In the genomic region with DNA sequence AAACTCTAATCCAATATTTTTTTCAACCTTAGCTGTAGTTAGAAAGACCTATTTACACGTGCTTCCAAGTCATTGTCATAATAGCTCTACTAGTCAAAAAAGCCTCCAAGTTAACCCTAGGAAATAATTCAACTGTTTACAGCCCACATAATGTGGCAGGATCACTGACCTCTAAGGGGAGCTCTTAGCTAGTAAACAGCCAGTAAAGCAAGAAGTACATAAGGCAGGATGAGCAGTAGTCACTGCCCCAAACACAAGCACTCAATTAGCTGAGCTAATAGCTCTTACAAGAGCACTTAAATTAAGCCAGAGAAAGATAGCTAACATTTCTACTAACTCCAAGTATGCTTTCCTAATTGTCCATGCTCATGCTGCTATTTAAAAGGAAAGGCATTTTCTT, we compare ENCODE assay signal across 19 cellular contexts. TPM values are rescaled to one million over a fixed set of nuclear protein-coding genes. Genes with fewer than 3 reads are reported as not detected.
DNase-seq lines count a peak whose midpoint lies in the region; ATAC-seq, FAIRE-seq and TF ChIP-seq lines count a peak whose summit lies in the region.
"Not testable (repeated sequence)": the region's sequence is repeated elsewhere in the genome, so short reads cannot be mapped to it uniquely, and the experiment has no call there.
"Had no signal": no experiment of that assay in that cellular context is flagged by ENCODE, and none has a peak within 500 bp of the region (broad histone marks: within the 10 kb centered on the region; RNA-seq: fewer than 3 reads in every experiment).

No MANE protein-coding gene starts in this region.

- not testable (repeated sequence) for H3K27ac ChIP-seq in C4-2B

- ATAC-seq in activated naive CD8-positive, alpha-beta T cell treated with anti-CD3 and anti-CD28 coated beads, Interleukin-2, amount 10 ng/mL, durations not matched to agents 7 days and 5 days (ENCODE audit: low read depth): not testable (repeated sequence)

- POLR2A ChIA-PET in activated naive CD8-positive, alpha-beta T cell treated with anti-CD3 and anti-CD28 coated beads, Interleukin-2, amount 10 ng/mL, durations not matched to agents 7 days and 5 days (lab: Charles Lee): interaction anchor here (1.4 kb wide), 1 partner anchor 129 kb away, joined by 3 read pairs; no protein-coding TSS in a partner anchor

- H3K4me1 Mint-ChIP-seq in activated naive CD8-positive, alpha-beta T cell treated with anti-CD3 and anti-CD28 coated beads, Interleukin-2, amount 10 ng/mL, durations not matched to agents 7 days and 5 days: peaks cover 40% of the 10 kb centered on the region

- TF ChIP-seq CTCF in C4-2B (conservative IDR thresholded peaks at IDR 0.05): peak; percentile 49
- not testable (repeated sequence) for TF ChIP-seq CTCF in fibroblast of mammary gland (conservative IDR thresholded peaks at IDR 0.05; ENCODE audit: control insufficient read depth, insufficient read depth, low read depth, low read length)

- not testable (repeated sequence) for TF ChIP-seq POLR2A in GM12891 (IDR thresholded peaks at IDR 0.05; ENCODE audit: low read depth, low read length)

- H3K4me3 Mint-ChIP-seq in activated naive CD8-positive, alpha-beta T cell treated with anti-CD3 and anti-CD28 coated beads, Interleukin-2, amount 10 ng/mL, durations not matched to agents 7 days and 5 days: not testable (repeated sequence)

- not testable (repeated sequence) for TF ChIP-seq EP300 in Ishikawa (IDR thresholded peaks at IDR 0.05; ENCODE audit: borderline replicate concordance)

- H3K27me3 Mint-ChIP-seq in activated naive CD8-positive, alpha-beta T cell treated with anti-CD3 and anti-CD28 coated beads, Interleukin-2, amount 10 ng/mL, durations not matched to agents 7 days and 5 days: peaks cover 12% of the 10 kb centered on the region

- peak overlapping the region; percentile 43 for H3K27ac Mint-ChIP-seq in activated naive CD8-positive, alpha-beta T cell treated with anti-CD3 and anti-CD28 coated beads, Interleukin-2, amount 10 ng/mL, durations not matched to agents 7 days and 5 days

- H3K4me3 ChIP-seq in fibroblast of mammary gland (ENCODE audit: control insufficient read depth, low read depth, low read length): not testable (repeated sequence)

- peak; percentile 33 for TF ChIP-seq RAD21 in Ishikawa (IDR thresholded peaks at IDR 0.05; ENCODE audit: low read depth)

- not testable (repeated sequence) for H3K9me3 Mint-ChIP-seq in activated naive CD8-positive, alpha-beta T cell treated with anti-CD3 and anti-CD28 coated beads, Interleukin-2, amount 10 ng/mL, durations not matched to agents 7 days and 5 days

- DNase-seq in GM12891 (ENCODE audit: insufficient read length, low spot score); activated naive CD8-positive, alpha-beta T cell treated with anti-CD3 and anti-CD28 coated beads, Interleukin-2, amount 10 ng/mL, durations not matched to agents 7 days and 5 days: not testable (repeated sequence)
- DNase-seq in NCI-H146 treated with DMSO at 0.1 percent for 48 hours (lab: John Stamatoyannopoulos, UW; ENCODE audit: unreplicated experiment): peak; percentile 46
- peak; percentile 49 for DNase-seq in NCI-H748 treated with DMSO at 0.1 percent for 48 hours (lab: John Stamatoyannopoulos, UW)
- peak; percentile 3 for DNase-seq in SKM-1 treated with dmso at 0.1 percent for 144 hours (lab: John Stamatoyannopoulos, UW; ENCODE audit: unreplicated experiment)
- DNase-seq in fibroblast of mammary gland (ENCODE audit: low read depth): peak; percentile 4

- FAIRE-seq in GM12891 (lab: Jason Lieb, UNC): peak; percentile 80

- H3K36me3 Mint-ChIP-seq in activated naive CD8-positive, alpha-beta T cell treated with anti-CD3 and anti-CD28 coated beads, Interleukin-2, amount 10 ng/mL, durations not matched to agents 7 days and 5 days: not testable (repeated sequence)

RNA-seq across cellular contexts. Expression of gene LGALS16, which starts 18.1 kb away (rescaled TPM):
- not detected for polyA plus RNA-seq in GM12891 (2012; ENCODE audit: low read depth, missing spikeins)
- not detected for total RNA-seq in activated naive CD8-positive, alpha-beta T cell treated with anti-CD3 and anti-CD28 coated beads, Interleukin-2, amount 10 ng/mL, durations not matched to agents 7 days and 5 days
- total RNA-seq: activated CD8-positive, alpha-beta memory T cell treated with anti-CD3 and anti-CD28 coated beads for 36 hours; activated T-cell treated with anti-CD3 and anti-CD28 coated beads, Interleukin-2, amount 50 U/mL, for 4 hours; esophagus squamous epithelium; gastroesophageal sphincter; left lobe of liver; myocyte; prostate gland; sigmoid colon; testis; uterus had no signal
- polyA plus RNA-seq: immature natural killer cell, sigmoid colon had no signal

RNA-seq across cellular contexts. Expression of gene LGALS14, which starts 30.4 kb away (rescaled TPM):
- polyA plus RNA-seq in GM12891 (2012; ENCODE audit: low read depth, missing spikeins): 7.7 TPM
- total RNA-seq in activated naive CD8-positive, alpha-beta T cell treated with anti-CD3 and anti-CD28 coated beads, Interleukin-2, amount 10 ng/mL, durations not matched to agents 7 days and 5 days: not detected
- total RNA-seq: activated CD8-positive, alpha-beta memory T cell treated with anti-CD3 and anti-CD28 coated beads for 36 hours; activated T-cell treated with anti-CD3 and anti-CD28 coated beads, Interleukin-2, amount 50 U/mL, for 4 hours; esophagus squamous epithelium; gastroesophageal sphincter; left lobe of liver; myocyte; prostate gland; sigmoid colon; testis; uterus had no signal
- polyA plus RNA-seq: immature natural killer cell, sigmoid colon had no signal
